ENCODE assay signal across 17 cellular contexts in the genomic region with DNA sequence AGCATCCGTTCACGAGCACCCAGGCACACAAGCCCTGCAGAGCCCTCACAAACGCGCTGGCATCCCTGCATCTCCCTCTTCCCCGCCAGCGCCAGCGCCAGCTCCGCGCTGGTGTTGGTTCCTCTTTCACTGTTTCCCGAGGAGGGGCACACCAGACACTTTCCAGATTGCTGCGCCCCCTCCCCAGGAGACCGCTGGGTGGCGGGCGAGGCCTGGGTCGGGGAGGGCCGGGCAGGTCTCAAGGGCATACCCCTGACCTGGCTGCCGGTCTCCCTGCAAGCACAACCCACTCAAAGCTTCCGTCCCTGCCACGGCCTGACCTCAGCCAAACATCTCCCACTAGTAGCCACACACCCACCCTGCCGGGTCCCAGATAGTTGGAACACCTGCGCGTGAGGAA. TPM values are rescaled to one million over a fixed set of nuclear protein-coding genes. Genes with fewer than 3 reads are reported as not detected.
DNase-seq lines count a peak whose midpoint lies in the region; ATAC-seq, FAIRE-seq and TF ChIP-seq lines count a peak whose summit lies in the region.
"Had no signal": no experiment of that assay in that cellular context is flagged by ENCODE, and none has a peak within 500 bp of the region (broad histone marks: within the 10 kb centered on the region; RNA-seq: fewer than 3 reads in every experiment).

No MANE protein-coding gene starts in this region.

- no peak overlapping the region for H3K4me3 Mint-ChIP-seq in astrocyte (ENCODE audit: unreplicated experiment)
- H3K4me3 Mint-ChIP-seq: stimulated activated effector memory CD8-positive, alpha-beta T cell treated with anti-CD3 and anti-CD28 coated beads, Interleukin-12 subunit alpha, Interleukin-12 subunit beta, amount 100 ng/mL, for 72 hours had no signal

- no peak overlapping the region for H3K27ac ChIP-seq in astrocyte (ENCODE audit: low read depth, low read length)
- no peak overlapping the region for H3K27ac ChIP-seq in osteoblast (ENCODE audit: low read depth, low read length)
- H3K27ac ChIP-seq: BLaER1 treated with 17β-estradiol and CSF1 and Interleukin-3, amounts not matched to agents 10 nM and 100 nM; brain microvascular endothelial cell had no signal

- peaks cover 8% of the 10 kb centered on the region for H4K20me1 ChIP-seq in astrocyte (ENCODE audit: insufficient read depth, low read length)
- peaks cover 4% of the 10 kb centered on the region for H4K20me1 ChIP-seq in osteoblast (ENCODE audit: insufficient read depth, low read length)

- H3K9ac ChIP-seq in astrocyte (ENCODE audit: low read length) = no peak overlapping the region
- H3K9ac ChIP-seq: BLaER1 treated with 17β-estradiol and CSF1 and Interleukin-3, amounts not matched to agents 10 nM and 100 nM had no signal

- H3K79me2 ChIP-seq in astrocyte (ENCODE audit: insufficient read depth, low read length) (no peaks in the 10 kb centered on the region), osteoblast (ENCODE audit: insufficient read depth, low read length) (no peaks in the 10 kb centered on the region)

- DNase-seq in activated CD8-positive, alpha-beta memory T cell treated with anti-CD3 and anti-CD28 coated beads for 24 hours = peak; percentile 47
- DNase-seq in activated CD8-positive, alpha-beta memory T cell treated with anti-CD3 and anti-CD28 coated beads, Interleukin-2, amount 50 U/mL, for 48 hours = no peak
- peak; percentile 18 for DNase-seq in GM20000 (ENCODE audit: low spot score)
- DNase-seq in astrocyte (ENCODE audit: low read depth) = no peak
- DNase-seq in osteoblast (ENCODE audit: insufficient read length, low spot score, missing footprints) = peak; percentile 49
- DNase-seq: activated T-cell treated with anti-CD3 and anti-CD28 coated beads for 4 hours; brain microvascular endothelial cell; hypothalamus; mesenchymal stem cell; stimulated activated CD4-positive, alpha-beta T cell treated with anti-CD3 and anti-CD28 coated beads, Interleukin-2, amount 100 ng/mL, for 24 hours; T1000 had no signal

- H3K9me3 Mint-ChIP-seq in astrocyte (ENCODE audit: unreplicated experiment) = peaks cover 10% of the 10 kb centered on the region
- H3K9me3 Mint-ChIP-seq: stimulated activated effector memory CD8-positive, alpha-beta T cell treated with anti-CD3 and anti-CD28 coated beads, Interleukin-12 subunit alpha, Interleukin-12 subunit beta, amount 100 ng/mL, for 72 hours had no signal

- H3K36me3 ChIP-seq in astrocyte (ENCODE audit: insufficient read depth, low read length) (no peaks in the 10 kb centered on the region), osteoblast (ENCODE audit: insufficient read depth, low read length) (no peaks in the 10 kb centered on the region)
- H3K36me3 ChIP-seq: BLaER1 treated with 17β-estradiol and CSF1 and Interleukin-3, amounts not matched to agents 10 nM and 100 nM; brain microvascular endothelial cell had no signal

- H3K4me1 ChIP-seq in astrocyte (ENCODE audit: insufficient read depth, low read length) (no peaks in the 10 kb centered on the region), osteoblast (ENCODE audit: insufficient read depth, low read length) (no peaks in the 10 kb centered on the region)
- H3K4me1 ChIP-seq: BLaER1 treated with 17β-estradiol and CSF1 and Interleukin-3, amounts not matched to agents 10 nM and 100 nM had no signal

- H2AFZ ChIP-seq in astrocyte (ENCODE audit: low read depth, low read length) (no peak overlapping the region), osteoblast (ENCODE audit: low read length) (no peak overlapping the region)

- peak overlapping the region; percentile 71 for H3K27ac Mint-ChIP-seq in astrocyte (ENCODE audit: unreplicated experiment)
- H3K27ac Mint-ChIP-seq: stimulated activated effector memory CD8-positive, alpha-beta T cell treated with anti-CD3 and anti-CD28 coated beads, Interleukin-12 subunit alpha, Interleukin-12 subunit beta, amount 100 ng/mL, for 72 hours had no signal

- TF ChIP-seq CTCF in GM20000 (IDR thresholded peaks at IDR 0.05; ENCODE audit: extremely low read depth, missing control alignments) (no peak), astrocyte (IDR thresholded peaks at IDR 0.05; ENCODE audit: insufficient read depth, low read depth, low read length) (no peak), osteoblast (IDR thresholded peaks at IDR 0.05; ENCODE audit: extremely low read depth, low read depth, low read length) (no peak)

- H3K27me3 ChIP-seq in astrocyte (ENCODE audit: insufficient read depth, low read length) = peaks cover 55% of the 10 kb centered on the region
- H3K27me3 ChIP-seq in osteoblast (ENCODE audit: insufficient read depth, low read length) = peaks cover 52% of the 10 kb centered on the region

- peaks cover 52% of the 10 kb centered on the region for H3K27me3 Mint-ChIP-seq in astrocyte (ENCODE audit: low read depth, unreplicated experiment)

- no peak for FAIRE-seq in astrocyte (lab: Jason Lieb, UNC)

- H3K4me3 ChIP-seq in astrocyte (ENCODE audit: insufficient read depth, low read depth, low read length) (no peak overlapping the region), osteoblast (ENCODE audit: insufficient read depth, low read length) (no peak overlapping the region)
- H3K4me3 ChIP-seq: BLaER1 treated with 17β-estradiol and CSF1 and Interleukin-3, amounts not matched to agents 10 nM and 100 nM had no signal

- no peaks in the 10 kb centered on the region for H3K36me3 Mint-ChIP-seq in astrocyte (ENCODE audit: low read depth, unreplicated experiment)

- no peaks in the 10 kb centered on the region for H3K9me3 ChIP-seq in astrocyte (ENCODE audit: insufficient read depth, low read depth, low read length)
- H3K9me3 ChIP-seq in osteoblast (ENCODE audit: low read depth, low read length) = no peaks in the 10 kb centered on the region

- H3K4me2 ChIP-seq in astrocyte (ENCODE audit: low read length) (no peak overlapping the region), osteoblast (ENCODE audit: insufficient read depth, low read length) (no peak overlapping the region)
- H3K4me2 ChIP-seq: BLaER1 treated with 17β-estradiol and CSF1 and Interleukin-3, amounts not matched to agents 10 nM and 100 nM had no signal

- ATAC-seq in GM19463 (IDR thresholded peaks at IDR 0.05; ENCODE audit: unreplicated experiment) (no peak), GM18873 (IDR thresholded peaks at IDR 0.05; ENCODE audit: low FRiP score, unreplicated experiment) (no peak), HG03457 (IDR thresholded peaks at IDR 0.05; ENCODE audit: unreplicated experiment) (no peak)
- ATAC-seq: stimulated activated effector memory CD8-positive, alpha-beta T cell treated with anti-CD3 and anti-CD28 coated beads, Interleukin-12 subunit alpha, Interleukin-12 subunit beta, amount 100 ng/mL, for 72 hours had no signal

- H3K4me1 Mint-ChIP-seq in astrocyte (ENCODE audit: low read depth, unreplicated experiment) = no peaks in the 10 kb centered on the region

RNA-seq across cellular contexts. Expression of a gene that starts 2.2 kb away (rescaled TPM):
- total RNA-seq in astrocyte (not detected in 2 replicates), osteoblast (not detected in 2 replicates)
- total RNA-seq: G401 had no signal

Comparison
In these comparisons a context has a peak if more than half of its experiments do, and no peak if none do; other contexts are left out.
1. DNase-seq: peak in activated CD8-positive, alpha-beta memory T cell treated with anti-CD3 and anti-CD28 coated beads for 24 hours (single experiment), GM20000 (single experiment) and osteoblast (single experiment); none in activated CD8-positive, alpha-beta memory T cell treated with anti-CD3 and anti-CD28 coated beads, Interleukin-2, amount 50 U/mL, for 48 hours (single experiment) and astrocyte (single experiment).